In the genomic region with DNA sequence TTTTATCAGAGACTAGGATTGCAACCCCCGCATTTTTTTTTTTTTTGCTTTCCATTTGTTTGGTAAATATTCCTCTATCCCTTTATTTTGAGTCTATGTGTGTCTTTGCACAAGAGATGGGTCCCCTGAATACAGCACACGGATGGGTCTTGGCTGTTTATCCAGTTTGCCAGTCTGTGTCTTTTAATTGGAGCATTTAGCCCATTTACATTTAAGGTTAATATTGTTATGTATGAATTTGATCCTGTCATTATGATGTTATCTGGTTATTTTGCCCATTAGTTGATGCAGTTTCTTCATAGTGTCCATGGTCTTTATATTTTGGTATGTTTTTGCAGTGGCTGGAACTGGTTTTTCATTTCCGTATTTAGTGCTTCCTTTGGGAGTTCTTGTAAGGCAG, we compare ENCODE assay signal across 7 cellular contexts.
DNase-seq lines count a peak whose midpoint lies in the region; ATAC-seq, FAIRE-seq and TF ChIP-seq lines count a peak whose summit lies in the region.
"Not testable (repeated sequence)": the region's sequence is repeated elsewhere in the genome, so short reads cannot be mapped to it uniquely, and the experiment has no call there.

No MANE protein-coding gene starts in this region.

- H3K4me1 Mint-ChIP-seq in T-helper 2 cell treated with Interferon-gamma antibody and Interleukin-4, amounts not matched to agents 5 μg/mL and 100 μg/mL, for 36 hours (ENCODE audit: low read depth); activated naive CD4-positive, alpha-beta T cell treated with anti-CD3 and anti-CD28 coated beads, Interleukin-2, amount 10 ng/mL, durations not matched to agents 7 days and 5 days; endothelial cell (ENCODE audit: unreplicated experiment); stimulated activated naive CD8-positive, alpha-beta T cell treated with anti-CD3 and anti-CD28 coated beads, Interleukin-15, Interleukin-2, amounts not matched to agents 100 ng/mL and 50 ng/mL, for 24 hours (ENCODE audit: low read depth): not testable (repeated sequence)
- peaks cover 62% of the 10 kb centered on the region for H3K4me1 Mint-ChIP-seq in central memory CD8-positive, alpha-beta T cell
- peaks cover 60 to 67% of the 10 kb centered on the region in 2 donors for H3K4me1 Mint-ChIP-seq in natural killer cell

- in situ Hi-C loops in K562 (cut with MboI), result not testable (repeated sequence)

- H3K79me2 ChIP-seq in K562 (ENCODE audit: control insufficient read depth, insufficient read depth, low read length), result not testable (repeated sequence)

- not testable (repeated sequence) for DNase-seq in T-helper 2 cell treated with Interferon-gamma antibody and Interleukin-4, amounts not matched to agents 5 μg/mL and 100 μg/mL, for 36 hours (ENCODE audit: low spot score); activated naive CD4-positive, alpha-beta T cell treated with anti-CD3 and anti-CD28 coated beads, Interleukin-2, amount 10 ng/mL, durations not matched to agents 7 days and 5 days; K562 (ENCODE audit: extremely low read depth in 1 of 4, low spot score in 3 of 4); central memory CD8-positive, alpha-beta T cell (ENCODE audit: low spot score in 2 of 2); endothelial cell (ENCODE audit: low spot score); natural killer cell

- TF ChIP-seq EP300 in K562 (IDR thresholded peaks at IDR 0.05; ENCODE audit: low read length), result not testable (repeated sequence)

- H3K9me1 ChIP-seq in K562 (ENCODE audit: control insufficient read depth, insufficient read depth, low read length), result not testable (repeated sequence)

- WGBS in K562 (ENCODE audit: insufficient coverage, low coverage, missing lambda C conversion rate), result 17% methylated on average over 3 of the region's 3 CpGs

- not testable (repeated sequence) for H3K9me3 ChIP-seq in K562 (replicated peaks; ENCODE audit: control insufficient read depth, insufficient read depth, low read depth, low read length)

- FAIRE-seq in K562 (lab: Jason Lieb, UNC), result not testable (repeated sequence)

- peaks cover 68% of the 10 kb centered on the region for H3K36me3 Mint-ChIP-seq in T-helper 2 cell treated with Interferon-gamma antibody and Interleukin-4, amounts not matched to agents 5 μg/mL and 100 μg/mL, for 36 hours (ENCODE audit: low read depth)
- peaks cover 69% of the 10 kb centered on the region for H3K36me3 Mint-ChIP-seq in activated naive CD4-positive, alpha-beta T cell treated with anti-CD3 and anti-CD28 coated beads, Interleukin-2, amount 10 ng/mL, durations not matched to agents 7 days and 5 days
- H3K36me3 Mint-ChIP-seq in central memory CD8-positive, alpha-beta T cell (ENCODE audit: insufficient read depth), result peaks cover 36% of the 10 kb centered on the region
- H3K36me3 Mint-ChIP-seq in endothelial cell (ENCODE audit: low read depth, unreplicated experiment) (peaks cover 63% of the 10 kb centered on the region), natural killer cell (peaks cover 44% of the 10 kb centered on the region)
- H3K36me3 Mint-ChIP-seq in stimulated activated naive CD8-positive, alpha-beta T cell treated with anti-CD3 and anti-CD28 coated beads, Interleukin-15, Interleukin-2, amounts not matched to agents 100 ng/mL and 50 ng/mL, for 24 hours (ENCODE audit: low read depth), result peaks cover 61% of the 10 kb centered on the region

- not testable (repeated sequence) for H3K27me3 Mint-ChIP-seq in T-helper 2 cell treated with Interferon-gamma antibody and Interleukin-4, amounts not matched to agents 5 μg/mL and 100 μg/mL, for 36 hours (ENCODE audit: low read depth); activated naive CD4-positive, alpha-beta T cell treated with anti-CD3 and anti-CD28 coated beads, Interleukin-2, amount 10 ng/mL, durations not matched to agents 7 days and 5 days; central memory CD8-positive, alpha-beta T cell; endothelial cell (ENCODE audit: unreplicated experiment); natural killer cell (ENCODE audit: low read depth in 2 of 2); stimulated activated naive CD8-positive, alpha-beta T cell treated with anti-CD3 and anti-CD28 coated beads, Interleukin-15, Interleukin-2, amounts not matched to agents 100 ng/mL and 50 ng/mL, for 24 hours

- not testable (repeated sequence) for H4K20me1 ChIP-seq in K562 (replicated peaks; ENCODE audit: control insufficient read depth, insufficient read depth, low read length)

- ATAC-seq in K562; central memory CD8-positive, alpha-beta T cell (replicated peaks; ENCODE audit: extremely low read depth, poor library complexity, severe bottlenecking); natural killer cell: not testable (repeated sequence)

- TF ChIP-seq POLR2A in K562 (conservative IDR thresholded peaks at IDR 0.05), result not testable (repeated sequence)

- H3K27ac ChIP-seq in K562 (ENCODE audit: extremely low read depth, low read depth, low read length), result not testable (repeated sequence)

- not testable (repeated sequence) for H3K4me1 ChIP-seq in K562 (replicated peaks in 1 of 2; ENCODE audit: control insufficient read depth in 2 of 2, insufficient read depth in 2 of 2, low read length in 2 of 2)

- H3K4me3 Mint-ChIP-seq in T-helper 2 cell treated with Interferon-gamma antibody and Interleukin-4, amounts not matched to agents 5 μg/mL and 100 μg/mL, for 36 hours; activated naive CD4-positive, alpha-beta T cell treated with anti-CD3 and anti-CD28 coated beads, Interleukin-2, amount 10 ng/mL, durations not matched to agents 7 days and 5 days; central memory CD8-positive, alpha-beta T cell; natural killer cell; stimulated activated naive CD8-positive, alpha-beta T cell treated with anti-CD3 and anti-CD28 coated beads, Interleukin-15, Interleukin-2, amounts not matched to agents 100 ng/mL and 50 ng/mL, for 24 hours: not testable (repeated sequence)
- H3K4me3 Mint-ChIP-seq in endothelial cell (ENCODE audit: unreplicated experiment), result peak overlapping the region; percentile 23

- not testable (repeated sequence) for H3K36me3 ChIP-seq in K562 (ENCODE audit: control insufficient read depth, insufficient read depth, low read length)

- not testable (repeated sequence) for H3K4me3 ChIP-seq in K562

- H2AFZ ChIP-seq in K562 (ENCODE audit: low read depth, low read length), result not testable (repeated sequence)

- intact Hi-C loops in K562 (cut with micrococcal nuclease); natural killer cell (cut with micrococcal nuclease): not testable (repeated sequence)

- not testable (repeated sequence) for H3K4me2 ChIP-seq in K562 (ENCODE audit: insufficient read depth, low read length)

- TF ChIP-seq CTCF in K562 (IDR thresholded peaks at IDR 0.05 in 2 of 3, conservative IDR thresholded peaks at IDR 0.05 in 1 of 3; ENCODE audit: insufficient read depth in 2 of 3, low read depth in 1 of 3, low read length in 3 of 3); endothelial cell (IDR thresholded peaks at IDR 0.05; ENCODE audit: unreplicated experiment); natural killer cell (IDR thresholded peaks at IDR 0.05): not testable (repeated sequence)

- TF ChIP-seq RAD21 in K562 (CRISPR knock-in tag; conservative IDR thresholded peaks at IDR 0.05 in 1 of 2, IDR thresholded peaks at IDR 0.05 in 1 of 2), result not testable (repeated sequence)

- H3K9ac ChIP-seq in K562 (ENCODE audit: insufficient read depth in 1 of 2, low read depth in 2 of 2, low read length in 2 of 2), result not testable (repeated sequence)

- H3K27ac Mint-ChIP-seq in T-helper 2 cell treated with Interferon-gamma antibody and Interleukin-4, amounts not matched to agents 5 μg/mL and 100 μg/mL, for 36 hours, result peak overlapping the region; percentile 42
- H3K27ac Mint-ChIP-seq in activated naive CD4-positive, alpha-beta T cell treated with anti-CD3 and anti-CD28 coated beads, Interleukin-2, amount 10 ng/mL, durations not matched to agents 7 days and 5 days, result peak overlapping the region; percentile 55
- H3K27ac Mint-ChIP-seq in central memory CD8-positive, alpha-beta T cell (ENCODE audit: low read depth), result peak overlapping the region; percentile 4
- H3K27ac Mint-ChIP-seq in endothelial cell (ENCODE audit: unreplicated experiment), result not testable (repeated sequence)
- peak overlapping the region; percentile 17 to 37 for H3K27ac Mint-ChIP-seq in natural killer cell
- peak overlapping the region; percentile 15 for H3K27ac Mint-ChIP-seq in stimulated activated naive CD8-positive, alpha-beta T cell treated with anti-CD3 and anti-CD28 coated beads, Interleukin-15, Interleukin-2, amounts not matched to agents 100 ng/mL and 50 ng/mL, for 24 hours

- H3K9me3 Mint-ChIP-seq in T-helper 2 cell treated with Interferon-gamma antibody and Interleukin-4, amounts not matched to agents 5 μg/mL and 100 μg/mL, for 36 hours, result peaks cover 43% of the 10 kb centered on the region
- peaks cover 28% of the 10 kb centered on the region for H3K9me3 Mint-ChIP-seq in activated naive CD4-positive, alpha-beta T cell treated with anti-CD3 and anti-CD28 coated beads, Interleukin-2, amount 10 ng/mL, durations not matched to agents 7 days and 5 days
- not testable (repeated sequence) for H3K9me3 Mint-ChIP-seq in central memory CD8-positive, alpha-beta T cell
- peaks cover 18% of the 10 kb centered on the region for H3K9me3 Mint-ChIP-seq in endothelial cell (ENCODE audit: unreplicated experiment)
- peaks cover 4 to 11% of the 10 kb centered on the region in 2 donors for H3K9me3 Mint-ChIP-seq in natural killer cell
- peaks cover 12% of the 10 kb centered on the region for H3K9me3 Mint-ChIP-seq in stimulated activated naive CD8-positive, alpha-beta T cell treated with anti-CD3 and anti-CD28 coated beads, Interleukin-15, Interleukin-2, amounts not matched to agents 100 ng/mL and 50 ng/mL, for 24 hours

- not testable (repeated sequence) for H3K27me3 ChIP-seq in K562 (ENCODE audit: control insufficient read depth in 2 of 2, insufficient read depth in 2 of 2, low read length in 2 of 2)

- BruUV-seq in K562 (replicated peaks; lab: Mats Ljungman, UMichigan), result not testable (repeated sequence)

- CTCF ChIA-PET in activated naive CD4-positive, alpha-beta T cell treated with anti-CD3 and anti-CD28 coated beads, Interleukin-2, amount 10 ng/mL, durations not matched to agents 7 days and 5 days (lab: Charles Lee), result not testable (repeated sequence)
- CTCF ChIA-PET in K562 (lab: Yijun Ruan, JAX; ENCODE audit: low intra/inter-chr PET ratio), result interaction anchor here (0.6 kb wide), 1 partner anchor 119 kb away, joined by 3 read pairs; no protein-coding TSS in a partner anchor

- POLR2A ChIA-PET in K562 (lab: Yijun Ruan, JAX), result not testable (repeated sequence)

TF ChIP-seq in K562, 482 proteins besides CTCF, POLR2A, EP300 and RAD21:
- peak; percentile 93 for TF ChIP-seq ZNF507 (tag; conservative IDR thresholded peaks at IDR 0.05)
